ENCODE assay signal across 8 cellular contexts in the genomic region with DNA sequence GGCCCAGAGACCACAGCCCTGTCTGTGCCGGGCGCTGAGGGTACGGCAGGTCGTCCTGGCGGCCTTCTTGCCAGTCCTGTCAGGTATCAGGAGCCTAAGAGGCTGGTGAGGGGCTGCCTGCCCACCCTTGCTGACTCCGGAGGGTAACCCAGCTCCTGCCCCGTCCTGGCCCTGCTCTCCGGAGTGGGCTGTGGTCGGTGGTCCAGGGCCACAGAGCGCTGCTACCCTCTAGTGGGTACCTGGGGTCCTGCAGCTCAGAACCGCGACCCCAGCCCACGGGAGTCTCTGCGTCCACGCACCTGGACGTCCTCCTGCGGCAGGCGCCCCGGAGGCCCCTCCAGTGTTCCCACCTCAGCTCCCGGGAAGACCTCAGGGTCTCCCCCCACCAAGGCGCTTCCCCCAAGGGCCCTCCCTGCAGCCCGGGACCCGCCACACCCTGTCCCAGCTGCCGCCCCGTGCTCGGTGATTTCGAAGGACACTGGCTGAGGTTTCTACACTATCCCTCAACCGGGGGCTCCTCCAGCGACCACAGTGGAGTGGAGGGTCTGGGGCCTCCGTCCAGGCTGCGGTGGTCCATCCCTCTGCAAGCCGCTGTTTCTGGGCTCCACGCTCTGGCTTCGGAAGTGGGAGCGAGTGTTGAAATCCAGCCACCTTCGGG.
DNase-seq lines count a peak whose midpoint lies in the region; ATAC-seq, FAIRE-seq and TF ChIP-seq lines count a peak whose summit lies in the region.

No MANE protein-coding gene starts in this region.

- no peak overlapping the region; a peak in 1 of 4 replicates for H3K9ac ChIP-seq in K562 (ENCODE audit: insufficient read depth in 1 of 2, low read depth in 2 of 2, low read length in 2 of 2)

- DNase-seq in D721Med (ENCODE audit: insufficient read length, low spot score) (peak; percentile 77), HK-2 (ENCODE audit: unreplicated experiment) (peak; percentile 26), K562 (ENCODE audit: extremely low read depth in 1 of 4, low spot score in 3 of 4) (peak in 3 of 4 experiments; percentile 50 to 55 (median 53)), amniotic stem cell (lab: John Stamatoyannopoulos, UW) (no peak), T-helper 2 cell (no peak), esophagus squamous epithelium (lab: John Stamatoyannopoulos, UW) (no peak), urothelium cell line (ENCODE audit: low spot score) (no peak)

- H3K4me1 ChIP-seq in K562 (replicated peaks in 1 of 2; ENCODE audit: control insufficient read depth in 2 of 2, insufficient read depth in 2 of 2, low read length in 2 of 2) (peaks cover 0 to 57% of the 10 kb centered on the region in 2 experiments; a peak in 2 of 5 replicates), esophagus squamous epithelium (peaks cover 5 to 12% (median 6%) of the 10 kb centered on the region in 3 donors)

- peaks cover 4% of the 10 kb centered on the region for H3K9me3 Mint-ChIP-seq in nephron

- no peaks in the 10 kb centered on the region for H3K36me3 ChIP-seq in K562 (ENCODE audit: control insufficient read depth, insufficient read depth, low read length)
- H3K36me3 ChIP-seq in esophagus squamous epithelium = no peaks in the 10 kb centered on the region

- H3K9me3 ChIP-seq in K562 (replicated peaks; ENCODE audit: control insufficient read depth, insufficient read depth, low read depth, low read length) (no peaks in the 10 kb centered on the region), esophagus squamous epithelium (no peaks in the 10 kb centered on the region)

- in situ Hi-C loops in K562 (cut with MboI) = loop anchor here (10.0 kb wide), 1 partner anchor 141 kb away; no protein-coding TSS in a partner anchor

- CTCF ChIA-PET in K562 (lab: Yijun Ruan, JAX; ENCODE audit: low intra/inter-chr PET ratio) = interaction anchor here (0.6 to 3.0 kb wide), 7 partner anchors 110 to 578 kb away, joined by 3 to 20 read pairs (median 9); no protein-coding TSS in a partner anchor

- peaks cover 3% of the 10 kb centered on the region; the same call in 1 of the 2 replicates for H4K20me1 ChIP-seq in K562 (replicated peaks; ENCODE audit: control insufficient read depth, insufficient read depth, low read length)

- H2AFZ ChIP-seq in K562 (ENCODE audit: low read depth, low read length) = no peak overlapping the region

- no peaks in the 10 kb centered on the region for H3K9me1 ChIP-seq in K562 (ENCODE audit: control insufficient read depth, insufficient read depth, low read length)

- H3K4me3 ChIP-seq in K562 (no peak overlapping the region), esophagus squamous epithelium (no peak overlapping the region)

- TF ChIP-seq EP300 in K562 (IDR thresholded peaks at IDR 0.05; ENCODE audit: low read length) = no peak

- peaks cover 16% of the 10 kb centered on the region for H3K4me1 Mint-ChIP-seq in nephron

- H3K36me3 Mint-ChIP-seq in nephron (ENCODE audit: low read depth) = no peaks in the 10 kb centered on the region

- TF ChIP-seq CTCF in D721Med (IDR thresholded peaks at IDR 0.05; ENCODE audit: insufficient read depth, missing control alignments) (peak; percentile 60), K562 (IDR thresholded peaks at IDR 0.05 in 2 of 3, conservative IDR thresholded peaks at IDR 0.05 in 1 of 3; ENCODE audit: insufficient read depth in 2 of 3, low read depth in 1 of 3, low read length in 3 of 3) (peak; percentile 54 to 74 (median 70)), nephron (IDR thresholded peaks at IDR 0.05; ENCODE audit: unreplicated experiment in 3 of 3) (peak; percentile 87 to 91 (median 89)), esophagus squamous epithelium (IDR thresholded peaks at IDR 0.05) (peak in 3 of 6 experiments; percentile 23 to 42 (median 35))

- H3K4me3 Mint-ChIP-seq in nephron = no peak overlapping the region

- H3K27ac Mint-ChIP-seq in nephron = no peak overlapping the region

- peaks cover 5 to 42% of the 10 kb centered on the region in 2 experiments; a peak in 2 of 5 replicates for H3K27me3 ChIP-seq in K562 (ENCODE audit: control insufficient read depth in 2 of 2, insufficient read depth in 2 of 2, low read length in 2 of 2)
- peaks cover 0 to 75% (median 1%) of the 10 kb centered on the region in 4 donors for H3K27me3 ChIP-seq in esophagus squamous epithelium

- FAIRE-seq in D721Med (lab: Jason Lieb, UNC) (no peak), K562 (lab: Jason Lieb, UNC) (no peak), urothelium cell line (lab: Jason Lieb, UNC) (no peak)

- BruUV-seq in K562 (replicated peaks; lab: Mats Ljungman, UMichigan) = no TSS peak

- peak; percentile 49 to 65 for TF ChIP-seq RAD21 in K562 (CRISPR knock-in tag; conservative IDR thresholded peaks at IDR 0.05 in 1 of 2, IDR thresholded peaks at IDR 0.05 in 1 of 2)

- H3K4me2 ChIP-seq in K562 (ENCODE audit: insufficient read depth, low read length) = no peak overlapping the region

- no peak for TF ChIP-seq POLR2A in K562 (conservative IDR thresholded peaks at IDR 0.05)
- no peak for TF ChIP-seq POLR2A in esophagus squamous epithelium (IDR thresholded peaks at IDR 0.05)

- intact Hi-C loops in K562 (cut with micrococcal nuclease) = loop anchor here (2.0 to 10.0 kb wide), 3 partner anchors 111 to 259 kb away; no protein-coding TSS in a partner anchor
- intact Hi-C loops in esophagus squamous epithelium (cut with DNase I) = no loop called here

- ATAC-seq in K562 = peak; percentile 62

- H3K27ac ChIP-seq in K562 (ENCODE audit: extremely low read depth, low read depth, low read length) (no peak overlapping the region), esophagus squamous epithelium (no peak overlapping the region)

- 23% methylated on average over 21 of the region's 36 CpGs for WGBS in K562 (ENCODE audit: insufficient coverage, low coverage, missing lambda C conversion rate)
- 38% methylated on average over 10 of the region's 36 CpGs; no CpG with 5 or more reads in 1 of the 2 donors for WGBS in esophagus squamous epithelium, 2 donors

- H3K79me2 ChIP-seq in K562 (ENCODE audit: control insufficient read depth, insufficient read depth, low read length) = no peaks in the 10 kb centered on the region

- H3K27me3 Mint-ChIP-seq in nephron (ENCODE audit: low read depth) = peaks cover 22% of the 10 kb centered on the region

- POLR2A ChIA-PET in K562 (lab: Yijun Ruan, JAX) = interaction anchor here (1.2 kb wide), 2 partner anchors 16 to 260 kb away, joined by 5 to 6 read pairs; no protein-coding TSS in a partner anchor

TF ChIP-seq in K562, 482 proteins besides CTCF, POLR2A, EP300 and RAD21:
- no peak for TF ChIP-seq RBM25 (IDR thresholded peaks at IDR 0.05; ENCODE audit: low read depth, low read length, severe bottlenecking)
- no peak for TF ChIP-seq SIX5 (IDR thresholded peaks at IDR 0.05; ENCODE audit: borderline replicate concordance in 1 of 2, insufficient read depth in 1 of 2, low read depth in 1 of 2, low read length in 2 of 2)
- TF ChIP-seq SAFB (IDR thresholded peaks at IDR 0.05; ENCODE audit: borderline replicate concordance, low read depth, low read length) = peak; percentile 66; the same call in 1 of the 2 replicates
- peak; percentile 47 for TF ChIP-seq L3MBTL2 (IDR thresholded peaks at IDR 0.05)
- peak; percentile 70; the same call in 1 of the 2 replicates for TF ChIP-seq STAG1 (CRISPR knock-in tag; IDR thresholded peaks at IDR 0.05; ENCODE audit: borderline replicate concordance)
- TF ChIP-seq E2F6 (IDR thresholded peaks at IDR 0.05; ENCODE audit: borderline replicate concordance in 1 of 2, extremely low read depth in 1 of 2, insufficient read depth in 1 of 2, insufficient read length in 1 of 2, low read depth in 1 of 2, low read length in 1 of 2, poor library complexity in 1 of 2, severe bottlenecking in 1 of 2) = peak in 1 of 2 experiments; percentile 40
- TF ChIP-seq RB1 (IDR thresholded peaks at IDR 0.05; ENCODE audit: low read depth) = 0 out of 2 replicates have a peak, but pooled peaks have one; percentile 10

Comparison
In these comparisons a context has a peak if more than half of its experiments do, and no peak if none do; other contexts are left out.
1. DNase-seq: peak in D721Med (single experiment), HK-2 (single experiment) and K562 (3 of 4); none in amniotic stem cell (single experiment), T-helper 2 cell (0 of 5), esophagus squamous epithelium (single experiment) and urothelium cell line (single experiment).